Comparison of ENCODE assay signal across 8 cellular contexts in the genomic region with DNA sequence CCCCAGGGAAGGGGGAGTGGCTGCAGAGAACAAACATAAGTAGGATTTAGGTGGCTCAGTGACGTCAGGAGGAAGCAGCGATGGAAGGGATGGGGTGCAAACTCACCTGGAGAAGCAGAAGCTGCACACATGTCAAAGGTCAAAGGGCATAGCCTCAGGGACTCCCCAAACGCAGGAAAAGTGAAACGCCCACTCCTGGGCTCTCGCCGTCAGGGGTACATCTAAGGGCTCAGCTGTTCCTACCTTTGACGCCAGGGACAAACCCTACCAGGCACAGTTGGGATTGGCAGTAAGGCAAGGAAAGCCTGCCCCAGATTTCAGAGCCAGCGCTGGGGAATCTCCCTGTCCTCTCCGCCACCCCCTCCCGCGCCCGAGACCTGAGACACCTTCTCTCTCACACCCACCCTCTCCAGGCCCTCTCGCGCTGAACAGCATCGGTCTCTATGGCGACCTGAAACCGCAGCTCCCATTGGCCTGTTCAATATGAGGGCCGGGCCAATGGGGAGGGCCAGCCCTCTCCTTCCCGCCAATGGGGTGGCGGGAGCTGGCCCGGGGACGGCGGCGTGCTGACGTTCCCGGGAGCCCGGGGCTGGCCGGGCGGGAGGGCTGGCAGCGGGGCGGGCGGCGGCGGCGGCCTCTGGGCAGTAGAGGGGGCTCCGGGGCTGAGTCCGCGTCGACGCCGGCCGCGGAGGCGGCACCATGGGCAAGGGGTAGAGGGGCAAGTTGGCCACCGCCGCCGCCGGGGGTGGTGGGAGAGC.
DNase-seq lines count a peak whose midpoint lies in the region; ATAC-seq lines count a peak whose summit lies in the region.

A gene (minus strand): TSS at position 445 of the 758 bp plus-strand sequence. CDS start 314 bp downstream, at position 131.
A gene with protein sequence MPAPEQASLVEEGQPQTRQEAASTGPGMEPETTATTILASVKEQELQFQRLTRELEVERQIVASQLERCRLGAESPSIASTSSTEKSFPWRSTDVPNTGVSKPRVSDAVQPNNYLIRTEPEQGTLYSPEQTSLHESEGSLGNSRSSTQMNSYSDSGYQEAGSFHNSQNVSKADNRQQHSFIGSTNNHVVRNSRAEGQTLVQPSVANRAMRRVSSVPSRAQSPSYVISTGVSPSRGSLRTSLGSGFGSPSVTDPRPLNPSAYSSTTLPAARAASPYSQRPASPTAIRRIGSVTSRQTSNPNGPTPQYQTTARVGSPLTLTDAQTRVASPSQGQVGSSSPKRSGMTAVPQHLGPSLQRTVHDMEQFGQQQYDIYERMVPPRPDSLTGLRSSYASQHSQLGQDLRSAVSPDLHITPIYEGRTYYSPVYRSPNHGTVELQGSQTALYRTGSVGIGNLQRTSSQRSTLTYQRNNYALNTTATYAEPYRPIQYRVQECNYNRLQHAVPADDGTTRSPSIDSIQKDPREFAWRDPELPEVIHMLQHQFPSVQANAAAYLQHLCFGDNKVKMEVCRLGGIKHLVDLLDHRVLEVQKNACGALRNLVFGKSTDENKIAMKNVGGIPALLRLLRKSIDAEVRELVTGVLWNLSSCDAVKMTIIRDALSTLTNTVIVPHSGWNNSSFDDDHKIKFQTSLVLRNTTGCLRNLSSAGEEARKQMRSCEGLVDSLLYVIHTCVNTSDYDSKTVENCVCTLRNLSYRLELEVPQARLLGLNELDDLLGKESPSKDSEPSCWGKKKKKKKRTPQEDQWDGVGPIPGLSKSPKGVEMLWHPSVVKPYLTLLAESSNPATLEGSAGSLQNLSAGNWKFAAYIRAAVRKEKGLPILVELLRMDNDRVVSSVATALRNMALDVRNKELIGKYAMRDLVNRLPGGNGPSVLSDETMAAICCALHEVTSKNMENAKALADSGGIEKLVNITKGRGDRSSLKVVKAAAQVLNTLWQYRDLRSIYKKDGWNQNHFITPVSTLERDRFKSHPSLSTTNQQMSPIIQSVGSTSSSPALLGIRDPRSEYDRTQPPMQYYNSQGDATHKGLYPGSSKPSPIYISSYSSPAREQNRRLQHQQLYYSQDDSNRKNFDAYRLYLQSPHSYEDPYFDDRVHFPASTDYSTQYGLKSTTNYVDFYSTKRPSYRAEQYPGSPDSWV (plus strand): TSS at position 644 of the 758 bp plus-strand sequence. CDS start 76,233 bp downstream, outside the sequence.

- DNase-seq in AG08395 (ENCODE audit: low spot score) (peak; percentile 98), NCI-H2227 treated with DMSO at 0.1 percent for 48 hours (lab: John Stamatoyannopoulos, UW) (peak; percentile 97), caudate nucleus (lab: John Stamatoyannopoulos, UW) (peak; percentile 13 to 96 (median 89)), inferior parietal cortex (ENCODE audit: extremely low spot score) (peak; percentile 91), smooth muscle cell of the brain vasculature (ENCODE audit: low read depth, low spot score) (peak; percentile 77)
- DNase-seq in activated CD4-positive, CD25-positive, alpha-beta regulatory T cell (lab: John Stamatoyannopoulos, UW): peak; percentile 74 to 76 (median 75)

- ATAC-seq in GM18909 (IDR thresholded peaks at IDR 0.05; ENCODE audit: poor library complexity, unreplicated experiment): peak; percentile 95
- peak; percentile 93 for ATAC-seq in HG03159 (IDR thresholded peaks at IDR 0.05; ENCODE audit: unreplicated experiment)

- peak within 1 kb of the TSS; percentile 89 for H3K27ac ChIP-seq in caudate nucleus (ENCODE audit: low read depth, low read length)

Comparison
In these comparisons a context has a peak if more than half of its experiments do, and no peak if none do; other contexts are left out.
1. Peak in every context shown above with its lines: DNase-seq, ATAC-seq and H3K27ac ChIP-seq.